15 cellular contexts compared by ENCODE assay signal in genomic region chr5:133818031-133818431, GRCh38.
DNase-seq lines count a peak whose midpoint lies in the region; ATAC-seq and TF ChIP-seq lines count a peak whose summit lies in the region.
"Had no signal": no experiment of that assay in that cellular context is flagged by ENCODE, and none has a peak within 500 bp of the region (broad histone marks: within the 10 kb centered on the region; RNA-seq: fewer than 3 reads in every experiment).

No MANE protein-coding gene starts in this region.

- H3K9me3 ChIP-seq in RWPE2 (ENCODE audit: severe bottlenecking) (no peaks in the 10 kb centered on the region), neural progenitor cell (ENCODE audit: low read depth) (no peaks in the 10 kb centered on the region)
- H3K9me3 ChIP-seq: transverse colon had no signal

- TF ChIP-seq CTCF in RWPE2 (IDR thresholded peaks at IDR 0.05; ENCODE audit: poor library complexity, severe bottlenecking) (no peak), foreskin keratinocyte (conservative IDR thresholded peaks at IDR 0.05) (no peak), neural progenitor cell (IDR thresholded peaks at IDR 0.05) (no peak)

- H3K36me3 ChIP-seq in RWPE2 (ENCODE audit: low read depth) (no peaks in the 10 kb centered on the region), neural progenitor cell (no peaks in the 10 kb centered on the region)
- H3K36me3 ChIP-seq: transverse colon had no signal

- H3K4me3 Mint-ChIP-seq in neural progenitor cell, result no peak overlapping the region
- H3K4me3 Mint-ChIP-seq: activated CD4-positive, alpha-beta memory T cell treated with anti-CD3 and anti-CD28 coated beads for 36 hours had no signal

- H3K36me3 Mint-ChIP-seq in neural progenitor cell, result no peaks in the 10 kb centered on the region
- H3K36me3 Mint-ChIP-seq: activated CD4-positive, alpha-beta memory T cell treated with anti-CD3 and anti-CD28 coated beads for 36 hours had no signal

- no peak overlapping the region for H3K27ac Mint-ChIP-seq in neural progenitor cell
- H3K27ac Mint-ChIP-seq: activated CD4-positive, alpha-beta memory T cell treated with anti-CD3 and anti-CD28 coated beads for 36 hours had no signal

- H3K4me3 ChIP-seq in RWPE2 (ENCODE audit: severe bottlenecking) (no peak overlapping the region), neural progenitor cell (no peak overlapping the region)
- H3K4me3 ChIP-seq: transverse colon had no signal

- no peaks in the 10 kb centered on the region for H3K9me3 Mint-ChIP-seq in neural progenitor cell
- H3K9me3 Mint-ChIP-seq: activated CD4-positive, alpha-beta memory T cell treated with anti-CD3 and anti-CD28 coated beads for 36 hours had no signal

- DNase-seq in A172 (ENCODE audit: low spot score) (peak; percentile 66), RWPE2 (ENCODE audit: low spot score) (peak; percentile 49), foreskin keratinocyte (peak; percentile 2 to 38), neural progenitor cell (ENCODE audit: low spot score) (peak; percentile 27), NCI-H2081 (lab: John Stamatoyannopoulos, UW) (no peak), foreskin melanocyte (no peak)
- no peak for DNase-seq in activated naive CD4-positive, alpha-beta T cell treated with Interleukin-2 at 50 U/mL for 16 hours
- DNase-seq: activated CD4-positive, alpha-beta memory T cell treated with anti-CD3 and anti-CD28 coated beads for 36 hours; activated naive CD4-positive, alpha-beta T cell treated with anti-CD3 and anti-CD28 coated beads, Interleukin-2, amount 50 U/mL, for 16 hours; KBM-7; NCI-H2107; retina; transverse colon had no signal

- H3K4me1 ChIP-seq in RWPE2 (ENCODE audit: insufficient read depth, poor library complexity, severe bottlenecking), result no peaks in the 10 kb centered on the region
- peaks cover 7% of the 10 kb centered on the region for H3K4me1 ChIP-seq in foreskin keratinocyte
- peaks cover 8% of the 10 kb centered on the region for H3K4me1 ChIP-seq in neural progenitor cell

- H3K27ac ChIP-seq in RWPE2 (ENCODE audit: poor library complexity, severe bottlenecking), result no peak overlapping the region
- H3K27ac ChIP-seq in foreskin keratinocyte, result no peak overlapping the region
- no peak overlapping the region for H3K27ac ChIP-seq in neural progenitor cell
- H3K27ac ChIP-seq: transverse colon had no signal

- peaks cover 15% of the 10 kb centered on the region for H3K27me3 ChIP-seq in RWPE2 (ENCODE audit: insufficient read depth, poor library complexity, severe bottlenecking)
- peaks cover 24% of the 10 kb centered on the region for H3K27me3 ChIP-seq in foreskin keratinocyte
- no peaks in the 10 kb centered on the region for H3K27me3 ChIP-seq in neural progenitor cell

- ATAC-seq in RWPE2 (ENCODE audit: low read depth) (peak; percentile 55; the same call in 2 of the 3 replicates), foreskin keratinocyte (peak; percentile 75), HG03520 (IDR thresholded peaks at IDR 0.05; ENCODE audit: unreplicated experiment) (no peak)
- ATAC-seq: HCT116 had no signal

- no peak overlapping the region for H3K9ac ChIP-seq in neural progenitor cell

- peaks cover 23% of the 10 kb centered on the region for H3K4me1 Mint-ChIP-seq in neural progenitor cell

- H3K79me2 ChIP-seq in neural progenitor cell (ENCODE audit: low read depth), result no peaks in the 10 kb centered on the region

- H3F3A ChIP-seq in neural progenitor cell (ENCODE audit: low read depth), result no peaks in the 10 kb centered on the region

- H3K4me2 ChIP-seq in neural progenitor cell, result no peak overlapping the region

- H3K27me3 Mint-ChIP-seq in neural progenitor cell (ENCODE audit: insufficient read depth, low read depth), result peaks cover 6% of the 10 kb centered on the region

- H2AFZ ChIP-seq in neural progenitor cell (replicated peaks), result peak overlapping the region; percentile 28

- no peaks in the 10 kb centered on the region for H4K20me1 ChIP-seq in neural progenitor cell (ENCODE audit: low read depth)

Comparison
In these comparisons a context has a peak if more than half of its experiments do, and no peak if none do; other contexts are left out.
1. DNase-seq: peak in A172 (single experiment), RWPE2 (single experiment), foreskin keratinocyte (2 of 2) and neural progenitor cell (single experiment); none in NCI-H2081 (0 of 2), activated naive CD4-positive, alpha-beta T cell treated with Interleukin-2 at 50 U/mL for 16 hours (single experiment) and foreskin melanocyte (single experiment).